Comparison of ENCODE assay signal across 29 cellular contexts in the genomic region with DNA sequence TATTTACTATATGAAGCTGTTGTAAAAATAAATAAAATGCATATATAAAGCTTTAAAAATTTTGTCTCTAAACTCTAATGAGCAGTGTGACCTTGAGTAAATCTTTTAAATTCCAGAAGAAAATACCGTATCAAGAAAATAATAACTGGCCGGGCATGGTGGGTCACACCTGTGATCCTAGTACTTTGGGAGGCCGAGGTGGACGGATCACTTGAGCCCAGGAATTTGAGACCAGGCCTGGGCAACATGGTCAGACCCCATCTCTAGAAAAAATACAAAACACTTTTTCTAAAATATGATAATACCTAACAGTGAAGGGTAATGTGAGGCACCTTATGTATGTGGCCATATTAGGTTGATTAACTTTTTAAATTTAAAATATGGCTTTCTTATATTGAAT. TPM values are rescaled to one million over a fixed set of nuclear protein-coding genes. Genes with fewer than 3 reads are reported as not detected.
DNase-seq lines count a peak whose midpoint lies in the region; ATAC-seq, FAIRE-seq and TF ChIP-seq lines count a peak whose summit lies in the region.
"Had no signal": no experiment of that assay in that cellular context is flagged by ENCODE, and none has a peak within 500 bp of the region (broad histone marks: within the 10 kb centered on the region; RNA-seq: fewer than 3 reads in every experiment).

No MANE protein-coding gene starts in this region.

- TF ChIP-seq EP300 in HepG2 (IDR thresholded peaks at IDR 0.05; ENCODE audit: low read depth in 2 of 2, low read length in 2 of 2) (no peak), HepG2 (CRISPR knock-in tag; IDR thresholded peaks at IDR 0.05; ENCODE audit: borderline replicate concordance) (no peak), K562 (IDR thresholded peaks at IDR 0.05; ENCODE audit: low read length) (no peak)

- DNase-seq in HepG2 (ENCODE audit: low spot score) (no peak), right lobe of liver (no peak), K562 (ENCODE audit: extremely low read depth in 1 of 4, low spot score in 3 of 4) (no peak), GOT3 (lab: John Stamatoyannopoulos, UW) (no peak), NCI-H774 (lab: John Stamatoyannopoulos, UW) (no peak)
- no peak for DNase-seq in stimulated activated CD8-positive, alpha-beta memory T cell treated with anti-CD3 and anti-CD28 coated beads, Interleukin-4, amount 100 ng/mL, for 48 hours
- no peak for DNase-seq in activated naive CD4-positive, alpha-beta T cell treated with anti-CD3 and anti-CD28 coated beads, Interleukin-2, amount 50 U/mL, for 72 hours (ENCODE audit: low spot score in 2 of 2)
- DNase-seq: 8988T; ACHN; BE2C; Calu3; DMS153; DND-41; H7; KG1; NCI-H1092 treated with DMSO at 0.1 percent for 48 hours; NCI-H1436 treated with DMSO at 0.1 percent for 48 hours; NCI-H187 treated with DMSO at 0.1 percent for 48 hours; NCI-H2171 treated with DMSO at 0.1 percent for 48 hours; NCI-H345; NCI-H510A treated with DMSO at 0.1 percent for 48 hours; NCI-H748 treated with DMSO at 0.1 percent for 48 hours; NK-92 treated with Interleukin-12 subunit alpha and Interleukin-12 subunit beta, amount 100 ng/mL, for 24 hours; PC-9; SJCRH30 had no signal

- H3K36me3 Mint-ChIP-seq in activated naive CD4-positive, alpha-beta T cell treated with anti-CD3 and anti-CD28 coated beads, Interleukin-2, amount 50 U/mL, for 72 hours, result no peaks in the 10 kb centered on the region

- H3K79me2 ChIP-seq in HepG2 (ENCODE audit: insufficient read depth, low read length), result peaks cover 96% of the 10 kb centered on the region
- peaks cover 97% of the 10 kb centered on the region for H3K79me2 ChIP-seq in K562 (ENCODE audit: control insufficient read depth, insufficient read depth, low read length)

- TF ChIP-seq CTCF in HepG2 (CRISPR knock-in tag; IDR thresholded peaks at IDR 0.05) (no peak), right lobe of liver (IDR thresholded peaks at IDR 0.05) (no peak), K562 (IDR thresholded peaks at IDR 0.05 in 2 of 3, conservative IDR thresholded peaks at IDR 0.05 in 1 of 3; ENCODE audit: insufficient read depth in 2 of 3, low read depth in 1 of 3, low read length in 3 of 3) (no peak), neutrophil (IDR thresholded peaks at IDR 0.05) (no peak)

- no peak overlapping the region for H3K27ac Mint-ChIP-seq in activated naive CD4-positive, alpha-beta T cell treated with anti-CD3 and anti-CD28 coated beads, Interleukin-2, amount 50 U/mL, for 72 hours

- WGBS in HepG2 (ENCODE audit: low lambda C conversion rate), result 97% methylated on average over 4 of the region's 4 CpGs
- WGBS in right lobe of liver (ENCODE audit: insufficient coverage, low coverage, low lambda C conversion rate, missing lambda C conversion rate), result 88% methylated on average over 4 of the region's 4 CpGs
- WGBS in K562 (ENCODE audit: insufficient coverage, low coverage, missing lambda C conversion rate), result 80% methylated on average over 4 of the region's 4 CpGs

- H2AFZ ChIP-seq in HepG2 (ENCODE audit: low read length) (no peak overlapping the region), K562 (ENCODE audit: low read depth, low read length) (no peak overlapping the region)
- H2AFZ ChIP-seq: PC-9 had no signal

- H3K27ac ChIP-seq in HepG2 (ENCODE audit: extremely low read length, insufficient read depth, low read length), result no peak overlapping the region
- no peak overlapping the region for H3K27ac ChIP-seq in right lobe of liver
- H3K27ac ChIP-seq in K562 (ENCODE audit: extremely low read depth, low read depth, low read length), result no peak overlapping the region; the same call in 1 of the 3 replicates
- H3K27ac ChIP-seq in neutrophil, result peak overlapping the region; percentile 83
- H3K27ac ChIP-seq: PC-9, SJCRH30 had no signal

- intact Hi-C loops in HepG2 (cut with micrococcal nuclease; ENCODE audit: unreplicated experiment) (no loop called here), right lobe of liver (cut with DNase I) (no loop called here), K562 (cut with micrococcal nuclease) (no loop called here)

- CTCF ChIA-PET in HepG2 (lab: Yijun Ruan, JAX; ENCODE audit: low intra/inter-chr PET ratio, low total read pairs), result no interaction called here
- CTCF ChIA-PET in K562 (lab: Yijun Ruan, JAX; ENCODE audit: low intra/inter-chr PET ratio), result interaction anchor here (0.5 kb wide), 1 partner anchor 14 kb away, joined by 3 read pairs; no protein-coding TSS in a partner anchor

- no peaks in the 10 kb centered on the region for H3K9me3 Mint-ChIP-seq in activated naive CD4-positive, alpha-beta T cell treated with anti-CD3 and anti-CD28 coated beads, Interleukin-2, amount 50 U/mL, for 72 hours
- H3K9me3 Mint-ChIP-seq: CD14-positive monocyte had no signal

- TF ChIP-seq RAD21 in HepG2 (CRISPR knock-in tag; IDR thresholded peaks at IDR 0.05) (no peak), K562 (CRISPR knock-in tag; conservative IDR thresholded peaks at IDR 0.05 in 1 of 2, IDR thresholded peaks at IDR 0.05 in 1 of 2) (no peak)

- H3K4me2 ChIP-seq in HepG2 (ENCODE audit: low read depth, low read length) (peak overlapping the region; percentile 35; the same call in 1 of the 2 replicates), K562 (ENCODE audit: insufficient read depth, low read length) (no peak overlapping the region)

- H3K4me1 ChIP-seq in HepG2 (ENCODE audit: insufficient read depth, low read length) (peaks cover 40% of the 10 kb centered on the region), right lobe of liver (peaks cover 0 to 60% (median 6%) of the 10 kb centered on the region in 4 donors), K562 (replicated peaks in 1 of 2; ENCODE audit: control insufficient read depth in 2 of 2, insufficient read depth in 2 of 2, low read length in 2 of 2) (peaks cover 2 to 14% of the 10 kb centered on the region in 2 experiments; a peak in 4 of 5 replicates), neutrophil (ENCODE audit: control insufficient read depth in 1 of 2, insufficient read depth in 1 of 2, low read depth in 1 of 2, low read length in 1 of 2) (peaks cover 57 to 78% of the 10 kb centered on the region in 2 experiments)

- H3K27me3 ChIP-seq in HepG2 (ENCODE audit: control insufficient read depth in 1 of 2, insufficient read depth in 2 of 2, low read length in 2 of 2) (no peaks in the 10 kb centered on the region), right lobe of liver (no peaks in the 10 kb centered on the region), K562 (ENCODE audit: control insufficient read depth in 2 of 2, insufficient read depth in 2 of 2, low read length in 2 of 2) (no peaks in the 10 kb centered on the region), neutrophil (no peaks in the 10 kb centered on the region)
- H3K27me3 ChIP-seq: BE2C, SJCRH30 had no signal

- H3K36me3 ChIP-seq in HepG2 (replicated peaks in 1 of 2; ENCODE audit: control insufficient read depth in 1 of 2, insufficient read depth in 2 of 2, low read length in 2 of 2), result no peaks in the 10 kb centered on the region; a peak in 2 of 5 replicates
- no peaks in the 10 kb centered on the region for H3K36me3 ChIP-seq in right lobe of liver
- peaks cover 16% of the 10 kb centered on the region; the same call in 2 of the 3 replicates for H3K36me3 ChIP-seq in K562 (ENCODE audit: control insufficient read depth, insufficient read depth, low read length)
- H3K36me3 ChIP-seq in neutrophil, result peaks cover 6% of the 10 kb centered on the region
- H3K36me3 ChIP-seq: BE2C, SJCRH30 had no signal

- H3K9me1 ChIP-seq in K562 (ENCODE audit: control insufficient read depth, insufficient read depth, low read length), result no peaks in the 10 kb centered on the region

- H3K4me3 ChIP-seq in HepG2 (replicated peaks in 1 of 3; ENCODE audit: insufficient read depth in 1 of 3, low read depth in 2 of 3, low read length in 3 of 3), result no peak overlapping the region
- no peak overlapping the region for H3K4me3 ChIP-seq in right lobe of liver
- no peak overlapping the region for H3K4me3 ChIP-seq in K562
- no peak overlapping the region for H3K4me3 ChIP-seq in neutrophil (ENCODE audit: low read depth in 1 of 2, low read length in 1 of 2)
- H3K4me3 ChIP-seq: PC-9, SJCRH30 had no signal

- H4K20me1 ChIP-seq in HepG2 (ENCODE audit: insufficient read depth, low read length) (peaks cover 9% of the 10 kb centered on the region; the same call in 1 of the 2 replicates), K562 (replicated peaks; ENCODE audit: control insufficient read depth, insufficient read depth, low read length) (no peaks in the 10 kb centered on the region)

- no peaks in the 10 kb centered on the region for H3K9me3 ChIP-seq in HepG2 (ENCODE audit: low read length)
- H3K9me3 ChIP-seq in right lobe of liver, result no peaks in the 10 kb centered on the region
- H3K9me3 ChIP-seq in K562 (replicated peaks; ENCODE audit: control insufficient read depth, insufficient read depth, low read depth, low read length), result no peaks in the 10 kb centered on the region
- no peaks in the 10 kb centered on the region for H3K9me3 ChIP-seq in neutrophil
- H3K9me3 ChIP-seq: BE2C, SJCRH30 had no signal

- TF ChIP-seq POLR2A in HepG2 (IDR thresholded peaks at IDR 0.05; ENCODE audit: insufficient read depth in 1 of 2, low read depth in 2 of 2, low read length in 2 of 2) (no peak), right lobe of liver (IDR thresholded peaks at IDR 0.05) (no peak), K562 (conservative IDR thresholded peaks at IDR 0.05) (no peak)

- in situ Hi-C loops in HepG2 (cut with HindIII; ENCODE audit: extremely low pct_ligation_motif_present, low pct_unique_long_range_greater_than_20kb) (no loop called here), K562 (cut with MboI) (no loop called here)

- FAIRE-seq in HepG2 (lab: Jason Lieb, UNC), result no peak
- FAIRE-seq in K562 (lab: Jason Lieb, UNC), result no peak
- FAIRE-seq: HTR-8/SVneo had no signal

- H3K9ac ChIP-seq in HepG2 (ENCODE audit: insufficient read depth, low read depth, low read length) (no peak overlapping the region), K562 (ENCODE audit: insufficient read depth in 1 of 2, low read depth in 2 of 2, low read length in 2 of 2) (peak overlapping the region in 1 of 2 experiments; percentile 62; a peak in 1 of 4 replicates)

- POLR2A ChIA-PET in HepG2 (lab: Yijun Ruan, JAX) (interaction anchor here (0.5 to 0.6 kb wide), 2 partner anchors 58 to 134 kb away, joined by 3 to 4 read pairs; no protein-coding TSS in a partner anchor), K562 (lab: Yijun Ruan, JAX) (interaction anchor here (0.6 to 1.9 kb wide), 5 partner anchors 9 to 133 kb away, joined by 3 to 6 read pairs (median 4); partner anchors contain the start of gene CPEB4)

- ATAC-seq in HepG2 (no peak), right lobe of liver (no peak), K562 (no peak)
- no peak for ATAC-seq in activated naive CD4-positive, alpha-beta T cell treated with anti-CD3 and anti-CD28 coated beads, Interleukin-2, amount 50 U/mL, for 72 hours
- ATAC-seq: Right ventricle myocardium inferior had no signal

- BruUV-seq in HepG2 (replicated peaks; lab: Mats Ljungman, UMichigan) (no TSS peak), K562 (replicated peaks; lab: Mats Ljungman, UMichigan) (no TSS peak)

RNA-seq across cellular contexts. Expression of gene CPEB4, which starts 8.5 kb away (rescaled TPM):
- total RNA-seq in HepG2 (2016; rRNA removed; fragmentation: Illumina TruSeq; extraction: Trizol) (7.7 and 8.3 TPM in 2 replicates), right lobe of liver (10 to 100 TPM; 27.3 to 49.9 (median 40.0) TPM), K562 (2014; rRNA removed) (9.5 and 10.2 TPM in 2 replicates), K562 (2014; rRNA removed; fragmentation: Illumina TruSeq; extraction: Trizol) (20.6 and 21.8 TPM in 2 replicates), K562 (2015; rRNA removed; fragmentation: Illumina TruSeq; extraction: Trizol) (12.0 and 12.4 TPM in 2 replicates), K562 (2021) (17.7 and 19.7 TPM in 2 replicates)
- 1.8 and 3.2 TPM in 2 replicates for total RNA-seq in HepG2 (2016; cell fraction: cytosol; rRNA removed; fragmentation: Illumina TruSeq; extraction: Trizol; ENCODE audit: low read depth)
- 8.3 and 11.9 TPM in 2 replicates for total RNA-seq in HepG2 (2016; cell fraction: insoluble cytoplasmic fraction; rRNA removed; fragmentation: Illumina TruSeq; extraction: Trizol)
- total RNA-seq in HepG2 (2016; cell fraction: membrane; rRNA removed; fragmentation: Illumina TruSeq; extraction: Trizol), result 3.4 and 3.7 TPM in 2 replicates
- total RNA-seq in HepG2 (2016; cell fraction: nucleus; rRNA removed; fragmentation: Illumina TruSeq; extraction: Trizol), result 13.4 and 15.2 TPM in 2 replicates
- polyA plus RNA-seq in HepG2 (2011; rRNA removed) (25.0 and 26.7 TPM in 2 replicates), K562 (2011; rRNA removed) (17.6 and 21.3 TPM in 2 replicates), K562 (2014; fragmentation: Illumina TruSeq; extraction: Trizol) (9.3 and 13.2 TPM in 2 replicates), K562 (2014; fragmentation: Nextera tagmentation; extraction: Ambion mirVana) (10 to 100 TPM in 1 of 2 experiments, 1 to 10 TPM in 1; 7.4 to 10.2 TPM), K562 (2014; rRNA removed) (11.0 and 12.2 TPM in 2 replicates)
- 15.9 and 21.3 TPM in 2 replicates for polyA plus RNA-seq in HepG2 (2011; cell fraction: cytosol; rRNA removed)
- polyA plus RNA-seq in HepG2 (2011; cell fraction: nucleus; rRNA removed), result 38.4 and 39.5 TPM in 2 replicates
- 21.1 and 22.8 TPM in 2 replicates for polyA plus RNA-seq in HepG2 (2012)
- polyA plus RNA-seq in HepG2 (2016; cell fraction: cytosol; fragmentation: Illumina TruSeq; extraction: Trizol; ENCODE audit: low read depth), result 0.06 and 0.08 TPM in 2 replicates
- 5.3 and 5.4 TPM in 2 replicates for polyA plus RNA-seq in HepG2 (2016; cell fraction: insoluble cytoplasmic fraction; fragmentation: Illumina TruSeq; extraction: Trizol; ENCODE audit: low read depth)
- polyA plus RNA-seq in HepG2 (2016; cell fraction: membrane; fragmentation: Illumina TruSeq; extraction: Trizol; ENCODE audit: low read depth), result 0.40 and 0.56 TPM in 2 replicates
- polyA plus RNA-seq in HepG2 (2016; cell fraction: nucleus; fragmentation: Illumina TruSeq; extraction: Trizol; ENCODE audit: insufficient read depth, low read depth), result 8.8 and 10.3 TPM in 2 replicates
- 100 and 104 TPM in 2 replicates for polyA minus RNA-seq in HepG2 (2011; rRNA and poly(A)+ RNA removed; ENCODE audit: low replicate concordance)
- 49.4 and 55.2 TPM in 2 replicates for polyA minus RNA-seq in HepG2 (2011; cell fraction: cytosol; rRNA and poly(A)+ RNA removed)
- polyA minus RNA-seq in HepG2 (2011; cell fraction: nucleus; rRNA and poly(A)+ RNA removed), result 151 and 216 TPM in 2 replicates
- 49.3 and 127 TPM in 2 replicates for total RNA-seq in K562 (2011; cell fraction: chromatin; rRNA removed; ENCODE audit: low replicate concordance)
- total RNA-seq in K562 (2011; cell fraction: nucleolus; rRNA removed), result 32.2 and 37.4 TPM in 2 replicates
- total RNA-seq in K562 (2011; cell fraction: nucleoplasm; rRNA removed), result 56.7 and 64.2 TPM in 2 replicates
- 9.8 and 13.5 TPM in 2 replicates for polyA plus RNA-seq in K562 (2011; cell fraction: cytosol; rRNA removed)
- 33.8 and 38.5 TPM in 2 replicates for polyA plus RNA-seq in K562 (2011; cell fraction: nucleus; rRNA removed)
- polyA plus RNA-seq in K562 (2012), result 11.6 and 13.2 TPM in 2 replicates
- 49.0 and 67.5 TPM in 2 replicates for polyA minus RNA-seq in K562 (2011; rRNA and poly(A)+ RNA removed)
- 12.2 and 17.7 TPM in 2 replicates for polyA minus RNA-seq in K562 (2011; cell fraction: cytosol; rRNA and poly(A)+ RNA removed)
- polyA minus RNA-seq in K562 (2011; cell fraction: nucleus; rRNA and poly(A)+ RNA removed), result 45.2 and 47.7 TPM in 2 replicates
- 10 to 100 TPM; 11.8 to 25.0 TPM for total RNA-seq in activated naive CD4-positive, alpha-beta T cell treated with anti-CD3 and anti-CD28 coated beads, Interleukin-2, amount 50 U/mL, for 72 hours
